In the genomic region with DNA sequence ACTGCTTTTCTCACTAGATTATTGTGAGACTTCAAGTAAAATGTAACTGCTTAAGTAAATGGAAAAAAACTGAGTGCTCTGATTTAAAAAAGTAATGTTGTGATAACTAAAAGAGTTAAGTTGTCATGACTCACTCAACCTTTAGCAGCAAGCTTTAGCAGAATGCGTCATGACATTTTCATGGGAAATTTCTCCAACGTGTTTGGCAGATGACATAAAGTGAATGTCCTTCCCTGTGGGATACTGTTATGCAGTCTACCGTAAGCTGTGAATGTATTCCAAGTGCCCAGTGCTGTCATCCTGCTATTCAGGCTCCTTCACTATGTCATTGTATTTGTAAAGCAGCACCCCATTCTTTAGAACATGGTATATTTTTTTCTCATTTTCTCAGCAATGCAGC, we compare ENCODE assay signal across 1 cellular context.
TF ChIP-seq lines count a peak whose summit lies in the region.

No MANE protein-coding gene starts in this region.

TF ChIP-seq in HepG2, 621 proteins besides CTCF, POLR2A, EP300 and RAD21:
- no peak for TF ChIP-seq NFE2L2 (IDR thresholded peaks at IDR 0.05; ENCODE audit: low read length)
- TF ChIP-seq CHCHD3 (CRISPR knock-in tag; IDR thresholded peaks at IDR 0.05), result no peak
- TF ChIP-seq TARDBP (CRISPR knock-in tag; IDR thresholded peaks at IDR 0.05), result no peak
- no peak for TF ChIP-seq KDM4B (CRISPR knock-in tag; IDR thresholded peaks at IDR 0.05)
- TF ChIP-seq ZFP36 (IDR thresholded peaks at IDR 0.05; ENCODE audit: borderline replicate concordance, low read depth, low read length, partially characterized antibody), result no peak
- no peak for TF ChIP-seq HNRNPLL (IDR thresholded peaks at IDR 0.05; ENCODE audit: low read depth, low read length, poor library complexity, severe bottlenecking)
- no peak for TF ChIP-seq IKZF1 (IDR thresholded peaks at IDR 0.05)
